In genomic region chr5:10249948-10250803, GRCh38 we compare ENCODE assay signal across 1 cellular context.
TF ChIP-seq lines count a peak whose summit lies in the region.

Gene CCT5 (plus strand): TSS chr5:10250280. CDS start chr5:10250341, 61 bp downstream.

TF ChIP-seq in HEK293, 187 proteins besides CTCF, POLR2A, EP300 and RAD21 (continued from another document and continues in another):
- TF ChIP-seq PRDM10 (tag by site-specific recombination; IDR thresholded peaks at IDR 0.05) (peak; percentile 100), PBX3 (CRISPR knock-in tag; IDR thresholded peaks at IDR 0.05) (0 out of 2 replicates have a peak, but pooled peaks have one; percentile 15), ZFP37 (tag by site-specific recombination; IDR thresholded peaks at IDR 0.05) (peak; percentile 79; the same call in 1 of the 2 replicates), KLF7 (tag by site-specific recombination; IDR thresholded peaks at IDR 0.05; ENCODE audit: borderline replicate concordance) (peak; percentile 75; the same call in 1 of the 2 replicates), ZBTB8A (tag by site-specific recombination; IDR thresholded peaks at IDR 0.05) (peak; percentile 54), ZNF785 (tag by site-specific recombination; IDR thresholded peaks at IDR 0.05) (no peak), ZNF140 (tag by site-specific recombination; IDR thresholded peaks at IDR 0.05) (no peak), ZNF18 (tag by site-specific recombination; IDR thresholded peaks at IDR 0.05) (no peak), ZNF311 (tag by site-specific recombination; IDR thresholded peaks at IDR 0.05; ENCODE audit: borderline replicate concordance) (no peak), ZNF514 (tag by site-specific recombination; IDR thresholded peaks at IDR 0.05) (no peak), ZNF366 (tag by site-specific recombination; conservative IDR thresholded peaks at IDR 0.05) (no peak), ZNF157 (tag by site-specific recombination; IDR thresholded peaks at IDR 0.05) (no peak), HOXA7 (CRISPR knock-in tag; IDR thresholded peaks at IDR 0.05; ENCODE audit: borderline replicate concordance) (no peak), ELK4 (IDR thresholded peaks at IDR 0.05; ENCODE audit: borderline replicate concordance, low read depth, low read length) (peak; percentile 52; the same call in 1 of the 2 replicates), ZBTB6 (tag by site-specific recombination; IDR thresholded peaks at IDR 0.05) (no peak; the same call in 1 of the 2 replicates), KLF10 (tag by site-specific recombination; IDR thresholded peaks at IDR 0.05) (peak; percentile 3), ZNF394 (tag by site-specific recombination; IDR thresholded peaks at IDR 0.05; ENCODE audit: borderline replicate concordance) (no peak; the same call in 1 of the 2 replicates), SP3 (tag by site-specific recombination; IDR thresholded peaks at IDR 0.05) (peak; percentile 56), HOXD13 (CRISPR knock-in tag; IDR thresholded peaks at IDR 0.05; ENCODE audit: borderline replicate concordance) (no peak), BCL11B (tag by site-specific recombination; IDR thresholded peaks at IDR 0.05; ENCODE audit: low read depth) (no peak), ZBTB7A (tag by site-specific recombination; IDR thresholded peaks at IDR 0.05; ENCODE audit: low read depth) (peak; percentile 76; the same call in 1 of the 2 replicates), WT1 (tag by site-specific recombination; IDR thresholded peaks at IDR 0.05) (no peak), ZSCAN30 (tag by site-specific recombination; IDR thresholded peaks at IDR 0.05) (0 out of 2 replicates have a peak, but pooled peaks have one; percentile 22), ZNF596 (tag by site-specific recombination; IDR thresholded peaks at IDR 0.05) (no peak), SP2 (tag by site-specific recombination; IDR thresholded peaks at IDR 0.05) (peak; percentile 63), ZEB2 (tag by site-specific recombination; IDR thresholded peaks at IDR 0.05) (peak; percentile 76; the same call in 1 of the 2 replicates), ZNF169 (tag by site-specific recombination; IDR thresholded peaks at IDR 0.05) (no peak), TSHZ1 (tag by site-specific recombination; IDR thresholded peaks at IDR 0.05; ENCODE audit: borderline replicate concordance) (no peak), ZNF248 (tag by site-specific recombination; IDR thresholded peaks at IDR 0.05) (no peak), ZFP3 (tag by site-specific recombination; IDR thresholded peaks at IDR 0.05; ENCODE audit: low read depth) (no peak), KLF8 (tag by site-specific recombination; IDR thresholded peaks at IDR 0.05) (peak; percentile 51), ZIC2 (tag by site-specific recombination; IDR thresholded peaks at IDR 0.05) (no peak), RBAK (tag by site-specific recombination; IDR thresholded peaks at IDR 0.05) (no peak), ZNF600 (tag by site-specific recombination; IDR thresholded peaks at IDR 0.05) (peak; percentile 80), ZNF274 (IDR thresholded peaks at IDR 0.05; ENCODE audit: low read length) (no peak), ZNF274 (tag by site-specific recombination; IDR thresholded peaks at IDR 0.05; ENCODE audit: borderline replicate concordance) (no peak), ZNF791 (tag by site-specific recombination; IDR thresholded peaks at IDR 0.05) (no peak), HOXC10 (CRISPR knock-in tag; IDR thresholded peaks at IDR 0.05) (no peak), KLF16 (tag by site-specific recombination; IDR thresholded peaks at IDR 0.05) (peak; percentile 60; the same call in 1 of the 2 replicates), PATZ1 (tag by site-specific recombination; IDR thresholded peaks at IDR 0.05) (peak; percentile 13; the same call in 1 of the 2 replicates), ZNF132 (tag by site-specific recombination; IDR thresholded peaks at IDR 0.05; ENCODE audit: borderline replicate concordance) (no peak), ZNF585B (tag by site-specific recombination; IDR thresholded peaks at IDR 0.05) (no peak), ZSCAN16 (tag by site-specific recombination; IDR thresholded peaks at IDR 0.05) (peak; percentile 18; the same call in 1 of the 2 replicates), KLF1 (tag by site-specific recombination; IDR thresholded peaks at IDR 0.05) (peak; percentile 78), ZNF148 (tag by site-specific recombination; IDR thresholded peaks at IDR 0.05; ENCODE audit: borderline replicate concordance) (no peak)
